ENCODE assay signal across 8 cellular contexts in the genomic region with DNA sequence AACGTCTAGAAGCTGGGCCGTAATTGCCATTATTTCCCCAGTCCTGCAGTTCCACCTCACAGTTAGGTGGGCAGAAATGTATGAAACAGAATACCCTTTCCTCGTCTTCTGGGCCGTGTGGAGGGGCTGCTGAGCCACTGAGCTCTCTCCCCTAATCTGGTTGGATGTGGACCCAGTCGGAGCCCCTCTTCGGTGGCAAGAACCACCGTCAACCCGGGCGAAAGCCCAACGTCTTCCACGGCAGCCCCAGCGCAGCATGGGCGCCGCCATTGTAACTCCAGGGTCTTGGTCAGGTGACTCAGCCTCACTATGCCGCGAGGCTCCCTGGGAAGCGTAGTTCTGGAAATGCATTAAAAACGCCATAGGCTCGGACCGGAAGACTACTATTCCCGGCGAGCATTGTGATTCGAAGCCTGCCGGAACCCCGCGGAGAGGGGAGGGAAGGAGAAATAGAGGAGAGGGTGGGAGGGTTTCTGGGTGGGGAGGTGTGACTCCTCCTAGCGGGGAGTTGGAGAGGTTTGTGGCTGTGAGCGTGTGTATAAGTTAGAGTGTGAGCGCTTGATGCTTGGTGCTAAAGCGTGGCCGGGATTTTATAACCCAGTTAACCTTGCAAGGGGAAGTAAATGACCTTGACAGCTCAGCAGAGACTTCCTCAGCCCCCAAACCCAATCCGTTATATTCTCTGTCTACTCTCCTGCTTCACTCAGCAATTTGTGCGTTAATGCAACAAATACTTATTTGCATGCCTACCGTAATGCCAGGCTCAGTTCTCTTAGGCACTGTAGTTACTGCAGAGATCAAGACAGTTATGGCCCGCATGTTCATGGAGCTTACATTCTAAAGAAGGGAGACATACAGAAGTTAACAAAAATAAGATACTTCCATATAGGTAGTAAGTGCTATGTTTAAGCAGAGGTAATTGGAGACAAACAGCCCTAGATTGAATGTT. TPM values are rescaled to one million over a fixed set of nuclear protein-coding genes. Genes with fewer than 3 reads are reported as not detected.
A peak's percentile ranks its signal among the peaks of the same experiment; 100 is the strongest.
DNase-seq lines count a peak whose midpoint lies in the region; ATAC-seq, FAIRE-seq and TF ChIP-seq lines count a peak whose summit lies in the region.

A gene with protein sequence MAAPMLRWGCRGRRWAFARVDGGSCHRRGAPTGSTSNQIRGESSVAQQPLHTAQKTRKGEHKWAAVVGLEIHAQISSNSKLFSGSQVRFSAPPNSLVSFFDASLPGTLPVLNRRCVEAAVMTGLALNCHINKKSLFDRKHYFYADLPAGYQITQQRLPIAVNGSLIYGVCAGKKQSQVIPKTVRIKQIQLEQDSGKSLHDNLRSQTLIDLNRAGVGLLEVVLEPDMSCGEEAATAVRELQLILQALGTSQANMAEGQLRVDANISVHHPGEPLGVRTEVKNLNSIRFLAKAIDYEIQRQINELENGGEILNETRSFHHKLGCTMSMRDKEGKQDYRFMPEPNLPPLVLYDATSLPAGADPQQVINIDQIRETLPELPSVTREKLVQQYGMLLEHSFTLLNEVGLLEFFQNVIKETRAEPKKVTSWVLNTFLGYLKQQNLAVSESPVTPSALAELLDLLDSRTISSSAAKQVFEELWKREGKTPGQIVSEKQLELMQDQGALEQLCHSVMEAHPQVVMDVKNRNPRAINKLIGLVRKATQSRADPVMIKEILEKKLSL (minus strand): TSS at position 295 of the 949 bp plus-strand sequence. CDS start 25 bp downstream, at position 270.

- no peaks in the 10 kb centered on the region for H3K9me3 Mint-ChIP-seq in astrocyte (ENCODE audit: unreplicated experiment)

- peak; percentile 35 for TF ChIP-seq CTCF in astrocyte (IDR thresholded peaks at IDR 0.05; ENCODE audit: insufficient read depth, low read depth, low read length)

- H3K4me3 Mint-ChIP-seq in astrocyte (ENCODE audit: unreplicated experiment), result peak within 1 kb of the TSS; percentile 99

- peak; percentile 99 for ATAC-seq in HG02981 (IDR thresholded peaks at IDR 0.05; ENCODE audit: unreplicated experiment)
- peak; percentile 98 for ATAC-seq in aorta (ENCODE audit: low FRiP score)

- peaks cover 7% of the 10 kb centered on the region for H3K4me1 ChIP-seq in astrocyte (ENCODE audit: insufficient read depth, low read length)
- peaks cover 4% of the 10 kb centered on the region for H3K4me1 ChIP-seq in rectal smooth muscle tissue (ENCODE audit: control insufficient read depth, insufficient read depth, low read length)
- no peaks in the 10 kb centered on the region for H3K4me1 ChIP-seq in aorta (ENCODE audit: control insufficient read depth in 1 of 2, insufficient read depth in 2 of 2, low read length in 2 of 2)

- peak within 1 kb of the TSS; percentile 96 for H2AFZ ChIP-seq in astrocyte (ENCODE audit: low read depth, low read length)

- peak; percentile 100 for FAIRE-seq in GM18507 (lab: Jason Lieb, UNC)
- peak; percentile 84 for FAIRE-seq in astrocyte (lab: Jason Lieb, UNC)

- H3K9me3 ChIP-seq in astrocyte (ENCODE audit: insufficient read depth, low read depth, low read length), result no peaks in the 10 kb centered on the region
- no peaks in the 10 kb centered on the region for H3K9me3 ChIP-seq in aorta (ENCODE audit: control insufficient read depth, low read length)

- peak within 1 kb of the TSS; percentile 99 for H3K27ac Mint-ChIP-seq in astrocyte (ENCODE audit: unreplicated experiment)

- no peaks in the 10 kb centered on the region for H4K20me1 ChIP-seq in astrocyte (ENCODE audit: insufficient read depth, low read length)

- peaks cover 11% of the 10 kb centered on the region for H3K27me3 Mint-ChIP-seq in astrocyte (ENCODE audit: low read depth, unreplicated experiment)

- peak within 1 kb of the TSS; percentile 91 for H3K4me2 ChIP-seq in astrocyte (ENCODE audit: low read length)

- H3K27me3 ChIP-seq in astrocyte (ENCODE audit: insufficient read depth, low read length), result no peaks in the 10 kb centered on the region
- H3K27me3 ChIP-seq in rectal smooth muscle tissue (ENCODE audit: control insufficient read depth, insufficient read depth, low read length), result no peaks in the 10 kb centered on the region
- H3K27me3 ChIP-seq in aorta (ENCODE audit: control insufficient read depth in 1 of 2, insufficient read depth in 2 of 2, low read length in 1 of 2), result no peaks in the 10 kb centered on the region

- no peaks in the 10 kb centered on the region for H3K36me3 Mint-ChIP-seq in astrocyte (ENCODE audit: low read depth, unreplicated experiment)

- H3K79me2 ChIP-seq in astrocyte (ENCODE audit: insufficient read depth, low read length), result no peaks in the 10 kb centered on the region

- WGBS in aorta, 2 donors, result 4 to 5% methylated on average over 35 of the region's 35 CpGs

- H3K27ac ChIP-seq in astrocyte (ENCODE audit: low read depth, low read length) (peak within 1 kb of the TSS; percentile 94), rectal smooth muscle tissue (ENCODE audit: low read depth, low read length) (peak within 1 kb of the TSS; percentile 69), aorta (ENCODE audit: low read depth in 1 of 2, low read length in 2 of 2) (peak within 1 kb of the TSS in 1 of 2 donors; percentile 20)

- intact Hi-C loops in aorta (cut with DNase I), result loop anchor here in 1 of 2 donors (10.0 kb wide), 1 partner anchor 594 kb away; no protein-coding TSS in a partner anchor

- peak; percentile 80 for DNase-seq in GM18507 (ENCODE audit: extremely low spot score, insufficient read length, low read depth)
- DNase-seq in NCI-H2029 (lab: John Stamatoyannopoulos, UW), result peak; percentile 92
- peak; percentile 89 for DNase-seq in T-helper 22 cell (ENCODE audit: low read depth)
- DNase-seq in astrocyte (ENCODE audit: low read depth), result peak; percentile 91
- peak; percentile 91 for DNase-seq in hepatic stellate cell (ENCODE audit: low spot score)
- DNase-seq in aorta, result peak; percentile 95

- H3K9ac ChIP-seq in astrocyte (ENCODE audit: low read length) (peak within 1 kb of the TSS; percentile 97), rectal smooth muscle tissue (ENCODE audit: low read length) (peak within 1 kb of the TSS; percentile 57)

- H3K36me3 ChIP-seq in astrocyte (ENCODE audit: insufficient read depth, low read length), result no peaks in the 10 kb centered on the region
- H3K36me3 ChIP-seq in rectal smooth muscle tissue (ENCODE audit: control insufficient read depth, insufficient read depth, low read length), result no peaks in the 10 kb centered on the region
- no peaks in the 10 kb centered on the region for H3K36me3 ChIP-seq in aorta (ENCODE audit: control insufficient read depth in 1 of 2, insufficient read depth in 2 of 2, low read length in 1 of 2)

- H3K4me3 ChIP-seq in astrocyte (ENCODE audit: insufficient read depth, low read depth, low read length) (peak within 1 kb of the TSS; percentile 99), rectal smooth muscle tissue (ENCODE audit: low read length) (peak within 1 kb of the TSS; percentile 99), aorta (ENCODE audit: low read length in 2 of 2) (peak within 1 kb of the TSS; percentile 54 to 99)

- peaks cover 2% of the 10 kb centered on the region for H3K4me1 Mint-ChIP-seq in astrocyte (ENCODE audit: low read depth, unreplicated experiment)

RNA-seq across cellular contexts. Expression of the gene that starts here (rescaled TPM):
- total RNA-seq in astrocyte (16.4 and 20.8 TPM in 2 replicates), aorta (1 to 10 TPM; 5.2 to 9.1 TPM)
- polyA plus RNA-seq in aorta, result 10 to 100 TPM in 1 of 2 donors, 1 to 10 TPM in 1; 7.4 to 13.0 TPM
